20 cellular contexts compared by ENCODE assay signal in the genomic region with DNA sequence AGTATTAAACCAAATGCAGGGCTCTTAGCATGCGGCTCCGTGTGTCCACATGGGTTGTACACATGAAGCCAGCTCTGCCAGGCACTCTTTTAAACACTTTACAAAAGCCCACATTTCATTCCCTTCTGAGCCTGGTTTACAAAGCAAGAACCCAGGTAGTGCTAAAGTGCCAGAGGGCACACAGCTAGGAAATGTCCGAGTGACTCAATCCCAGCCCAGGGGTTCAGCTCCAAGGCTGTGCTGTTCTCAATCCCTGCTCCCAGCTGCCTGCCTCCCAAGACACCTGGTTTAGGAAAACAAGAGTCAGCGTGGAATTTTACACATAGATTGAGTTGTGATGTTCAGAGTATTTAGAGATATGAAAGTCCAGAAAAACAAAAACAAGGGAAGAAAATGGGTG. TPM values are rescaled to one million over a fixed set of nuclear protein-coding genes. Genes with fewer than 3 reads are reported as not detected.
DNase-seq lines count a peak whose midpoint lies in the region; ATAC-seq and TF ChIP-seq lines count a peak whose summit lies in the region.
"Had no signal": no experiment of that assay in that cellular context is flagged by ENCODE, and none has a peak within 500 bp of the region (broad histone marks: within the 10 kb centered on the region; RNA-seq: fewer than 3 reads in every experiment).

No MANE protein-coding gene starts in this region.

- no peak overlapping the region for H3K27ac Mint-ChIP-seq in activated naive CD8-positive, alpha-beta T cell
- H3K27ac Mint-ChIP-seq in activated naive CD8-positive, alpha-beta T cell treated with anti-CD3 and anti-CD28 coated beads, Interleukin-2, amount 50 U/mL, for 24 hours, result no peak overlapping the region
- H3K27ac Mint-ChIP-seq: CD8-positive, alpha-beta T cell had no signal

- H3K36me3 Mint-ChIP-seq in activated naive CD8-positive, alpha-beta T cell, result no peaks in the 10 kb centered on the region
- no peaks in the 10 kb centered on the region for H3K36me3 Mint-ChIP-seq in activated naive CD8-positive, alpha-beta T cell treated with anti-CD3 and anti-CD28 coated beads, Interleukin-2, amount 50 U/mL, for 24 hours (ENCODE audit: low read depth)
- H3K36me3 Mint-ChIP-seq: CD8-positive, alpha-beta T cell had no signal

- intact Hi-C loops in PC-3 (cut with micrococcal nuclease), result no loop called here
- intact Hi-C loops in upper lobe of right lung (cut with DNase I), result no loop called here
- intact Hi-C loops in lower leg skin (cut with DNase I; ENCODE audit: low total_unique reads), result no loop called here

- TF ChIP-seq CTCF in PC-3 (conservative IDR thresholded peaks at IDR 0.05; ENCODE audit: low read depth, low read length) (no peak), epithelial cell of esophagus (IDR thresholded peaks at IDR 0.05; ENCODE audit: insufficient read depth, low read depth, low read length, missing control alignments) (no peak), upper lobe of right lung (IDR thresholded peaks at IDR 0.05) (no peak), lower leg skin (IDR thresholded peaks at IDR 0.05) (no peak)

- no peaks in the 10 kb centered on the region for H3K4me1 ChIP-seq in PC-3 (ENCODE audit: insufficient read depth, low read length)
- H3K4me1 ChIP-seq in upper lobe of right lung, result peaks cover 6% of the 10 kb centered on the region

- CTCF ChIA-PET in PC-3 (lab: Charles Lee), result no interaction called here

- H3K27me3 ChIP-seq in PC-3 (ENCODE audit: low read length) (no peaks in the 10 kb centered on the region; the same call in 1 of the 2 replicates), upper lobe of right lung (peaks cover 41% of the 10 kb centered on the region)

- no peaks in the 10 kb centered on the region for H3F3A ChIP-seq in PC-3 (ENCODE audit: low read length, unreplicated experiment)

- BruUV-seq in PC-3 (replicated peaks; lab: Mats Ljungman, UMichigan), result no TSS peak

- POLR2A ChIA-PET in PC-3 (lab: Charles Lee; ENCODE audit: unreplicated experiment), result no interaction called here

- no peak overlapping the region for H2AFZ ChIP-seq in PC-3 (ENCODE audit: low read length)

- H3K9me3 ChIP-seq in PC-3 (ENCODE audit: low read length) (no peaks in the 10 kb centered on the region), upper lobe of right lung (no peaks in the 10 kb centered on the region)
- H3K9me3 ChIP-seq: BLaER1, SJSA1 had no signal

- no peaks in the 10 kb centered on the region for H3K9me3 Mint-ChIP-seq in activated naive CD8-positive, alpha-beta T cell (ENCODE audit: low read depth)
- no peaks in the 10 kb centered on the region for H3K9me3 Mint-ChIP-seq in activated naive CD8-positive, alpha-beta T cell treated with anti-CD3 and anti-CD28 coated beads, Interleukin-2, amount 50 U/mL, for 24 hours
- H3K9me3 Mint-ChIP-seq: CD8-positive, alpha-beta T cell had no signal

- TF ChIP-seq POLR2A in lower leg skin (IDR thresholded peaks at IDR 0.05), result no peak

- no peaks in the 10 kb centered on the region for H4K20me1 ChIP-seq in PC-3 (ENCODE audit: low read length)
- H4K20me1 ChIP-seq: BLaER1 had no signal

- no peak overlapping the region for H3K9ac ChIP-seq in PC-3 (ENCODE audit: low read length)
- H3K9ac ChIP-seq: BLaER1 had no signal

- 69 to 77% methylated on average over 4 of the region's 4 CpGs for WGBS in lower leg skin, 2 donors

- no peaks in the 10 kb centered on the region for H3K9me2 ChIP-seq in PC-3 (replicated peaks; ENCODE audit: low read length)

- peaks cover 7% of the 10 kb centered on the region for H3K4me1 Mint-ChIP-seq in activated naive CD8-positive, alpha-beta T cell (ENCODE audit: low read depth)
- peaks cover 3% of the 10 kb centered on the region for H3K4me1 Mint-ChIP-seq in activated naive CD8-positive, alpha-beta T cell treated with anti-CD3 and anti-CD28 coated beads, Interleukin-2, amount 50 U/mL, for 24 hours

- H3K4me2 ChIP-seq in PC-3 (ENCODE audit: low read length), result no peak overlapping the region
- H3K4me2 ChIP-seq: BLaER1 had no signal

- peaks cover 17% of the 10 kb centered on the region for H3K27me3 Mint-ChIP-seq in activated naive CD8-positive, alpha-beta T cell
- H3K27me3 Mint-ChIP-seq in activated naive CD8-positive, alpha-beta T cell treated with anti-CD3 and anti-CD28 coated beads, Interleukin-2, amount 50 U/mL, for 24 hours, result peaks cover 33% of the 10 kb centered on the region

- no peaks in the 10 kb centered on the region for H3K36me3 ChIP-seq in PC-3 (ENCODE audit: low read depth, low read length)
- H3K36me3 ChIP-seq in upper lobe of right lung, result no peaks in the 10 kb centered on the region
- H3K36me3 ChIP-seq: BLaER1, SJSA1 had no signal

- H3K27ac ChIP-seq in PC-3 (ENCODE audit: low read length) (no peak overlapping the region), upper lobe of right lung (no peak overlapping the region)
- H3K27ac ChIP-seq: BLaER1, SJSA1 had no signal

- H3K4me3 ChIP-seq in PC-3 (ENCODE audit: low read length) (no peak overlapping the region), epithelial cell of esophagus (ENCODE audit: low read length) (no peak overlapping the region), upper lobe of right lung (no peak overlapping the region), lower leg skin (ENCODE audit: low read depth, poor library complexity, severe bottlenecking) (no peak overlapping the region)
- H3K4me3 ChIP-seq: BLaER1, SJSA1 had no signal

- H3K79me2 ChIP-seq in PC-3 (ENCODE audit: low read length), result no peaks in the 10 kb centered on the region

- no peak for ATAC-seq in activated naive CD8-positive, alpha-beta T cell treated with anti-CD3 and anti-CD28 coated beads, Interleukin-2, amount 50 U/mL, for 24 hours
- ATAC-seq in PC-3 (no peak), upper lobe of right lung (no peak)
- ATAC-seq: CD8-positive, alpha-beta T cell had no signal

- H3K4me3 Mint-ChIP-seq in activated naive CD8-positive, alpha-beta T cell, result peak overlapping the region; percentile 20
- H3K4me3 Mint-ChIP-seq in activated naive CD8-positive, alpha-beta T cell treated with anti-CD3 and anti-CD28 coated beads, Interleukin-2, amount 50 U/mL, for 24 hours, result no peak overlapping the region
- H3K4me3 Mint-ChIP-seq: CD8-positive, alpha-beta T cell had no signal

- no peak for DNase-seq in activated naive CD8-positive, alpha-beta T cell treated with anti-CD3 and anti-CD28 coated beads, Interleukin-2, amount 50 U/mL, for 24 hours
- DNase-seq in PC-3 (peak; percentile 32), epithelial cell of esophagus (ENCODE audit: low read depth) (peak; percentile 35), upper lobe of right lung (peak; percentile 31), GDM1 (lab: John Stamatoyannopoulos, UW) (no peak), lower leg skin (ENCODE audit: low spot score in 2 of 2) (no peak), hippocampal formation (lab: John Stamatoyannopoulos, UW) (no peak)
- DNase-seq: CD8-positive, alpha-beta T cell; DMS79 treated with DMSO at 0.1 percent for 48 hours; IMR-90; Kasumi-1; NCI-H1105 treated with DMSO at 0.1 percent for 48 hours; NCI-H187; NCI-H345; NCI-H526 had no signal

RNA-seq across cellular contexts. Expression of a gene that starts 13.3 kb away (rescaled TPM):
- total RNA-seq in PC-3 (2014; rRNA removed) (46.5 and 55.5 TPM in 2 replicates), upper lobe of right lung (79.9 TPM), lower leg skin (10 to 100 TPM; 23.8 to 33.0 (median 25.4) TPM)

RNA-seq across cellular contexts. Expression of a gene that starts 13.8 kb away (rescaled TPM):
- total RNA-seq in PC-3 (2014; rRNA removed) (not detected in 2 replicates), upper lobe of right lung (not detected), lower leg skin (under 1 TPM in 2 of 4 donors, not detected in 2; 0.08 to 0.29 TPM)
- total RNA-seq: A172; CD8-positive, alpha-beta T cell; HT1080; SJSA1 had no signal

Comparison
In these comparisons a context has a peak if more than half of its experiments do, and no peak if none do; other contexts are left out.
1. DNase-seq: peak in PC-3 (single experiment), epithelial cell of esophagus (single experiment) and upper lobe of right lung (single experiment); none in activated naive CD8-positive, alpha-beta T cell treated with anti-CD3 and anti-CD28 coated beads, Interleukin-2, amount 50 U/mL, for 24 hours (single experiment), GDM1 (single experiment), lower leg skin (0 of 2) and hippocampal formation (0 of 2).